ENCODE assay signal across 20 cellular contexts in the genomic region with DNA sequence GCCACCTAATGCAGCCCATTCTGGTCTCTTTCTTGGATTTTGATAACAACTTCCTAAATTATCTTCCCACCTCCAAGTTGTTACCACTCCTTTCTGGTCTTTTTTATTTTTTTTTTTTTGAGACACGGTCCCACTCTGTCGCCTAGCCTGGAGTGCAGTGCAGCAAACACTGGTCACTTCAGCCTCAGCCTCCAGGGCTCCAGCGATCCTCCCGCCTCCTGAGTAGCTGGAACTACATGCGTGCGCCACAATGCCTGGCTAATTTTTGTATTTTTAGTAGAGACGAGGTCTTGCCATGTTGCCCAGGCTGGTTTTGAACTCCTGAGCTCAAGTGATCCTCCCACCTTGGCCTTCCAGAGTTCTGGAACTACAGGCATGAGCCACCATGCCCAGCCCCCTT.
DNase-seq lines count a peak whose midpoint lies in the region; ATAC-seq and TF ChIP-seq lines count a peak whose summit lies in the region.
"Had no signal": no experiment of that assay in that cellular context is flagged by ENCODE, and none has a peak within 500 bp of the region (broad histone marks: within the 10 kb centered on the region; RNA-seq: fewer than 3 reads in every experiment).

No MANE protein-coding gene starts in this region.

- peak overlapping the region; percentile 2 for H3K4me3 Mint-ChIP-seq in activated CD4-positive, alpha-beta T cell treated with anti-CD3 and anti-CD28 coated beads, Interleukin-2, amount 10 ng/mL, durations not matched to agents 24 days and 14 days
- H3K4me3 Mint-ChIP-seq in stimulated activated naive CD8-positive, alpha-beta T cell treated with anti-CD3 and anti-CD28 coated beads, Interleukin-15, Interleukin-2, amounts not matched to agents 100 ng/mL and 50 ng/mL, for 24 hours = no peak overlapping the region
- H3K4me3 Mint-ChIP-seq in activated T-helper 1 cell treated with anti-CD3 and anti-CD28 coated beads, Interleukin-12 subunit alpha, Interleukin-12 subunit beta, Interleukin-2, Interleukin-4 antibody, amounts not matched to agents 30 ng/mL and 10 ng/mL and 1 ng/mL, durations not matched to agents 14 hours and 24 hours and 36 hours = no peak overlapping the region
- no peak overlapping the region for H3K4me3 Mint-ChIP-seq in stimulated activated effector memory CD8-positive, alpha-beta T cell treated with anti-CD3 and anti-CD28 coated beads, Interleukin-12 subunit alpha, Interleukin-12 subunit beta, amount 100 ng/mL, for 72 hours
- no peak overlapping the region for H3K4me3 Mint-ChIP-seq in type B pancreatic cell
- H3K4me3 Mint-ChIP-seq: HFFc6 had no signal

- DNase-seq in activated CD4-positive, alpha-beta T cell treated with anti-CD3 and anti-CD28 coated beads, Interleukin-2, amount 10 ng/mL, durations not matched to agents 24 days and 14 days = no peak
- no peak for DNase-seq in activated CD4-positive, alpha-beta T cell treated with anti-CD3 and anti-CD28 coated beads, Interleukin-2, amount 50 U/mL, for 48 hours
- no peak for DNase-seq in stimulated activated naive CD8-positive, alpha-beta T cell treated with anti-CD3 and anti-CD28 coated beads, Interleukin-15, Interleukin-2, amounts not matched to agents 100 U/mL and 50 U/mL, for 24 hours
- no peak for DNase-seq in activated T-helper 1 cell treated with anti-CD3 and anti-CD28 coated beads, Interleukin-12 subunit alpha, Interleukin-12 subunit beta, Interleukin-2, Interleukin-4 antibody, amounts not matched to agents 30 ng/mL and 10 ng/mL and 1 ng/mL, durations not matched to agents 14 hours and 24 hours and 36 hours (ENCODE audit: low spot score)
- DNase-seq in stimulated activated effector memory CD8-positive, alpha-beta T cell treated with anti-CD3 and anti-CD28 coated beads, Interleukin-12 subunit alpha, Interleukin-12 subunit beta, amount 100 ng/mL, for 72 hours (ENCODE audit: low spot score in 2 of 2) = no peak
- DNase-seq in A172 (ENCODE audit: low spot score) = no peak
- DNase-seq in type B pancreatic cell (ENCODE audit: extremely low spot score, unreplicated experiment) = no peak
- DNase-seq: ACHN; AML-193; BE2C; Calu3; CD4-positive, alpha-beta memory T cell; COR-L47; DMS53; DMS79 treated with DMSO at 0.1 percent for 48 hours; GF-D8; GOT3; HFFc6 had no signal

- peaks cover 45% of the 10 kb centered on the region for H3K4me1 Mint-ChIP-seq in activated CD4-positive, alpha-beta T cell treated with anti-CD3 and anti-CD28 coated beads, Interleukin-2, amount 10 ng/mL, durations not matched to agents 24 days and 14 days
- peaks cover 42% of the 10 kb centered on the region for H3K4me1 Mint-ChIP-seq in stimulated activated naive CD8-positive, alpha-beta T cell treated with anti-CD3 and anti-CD28 coated beads, Interleukin-15, Interleukin-2, amounts not matched to agents 100 ng/mL and 50 ng/mL, for 24 hours (ENCODE audit: low read depth)
- peaks cover 46% of the 10 kb centered on the region for H3K4me1 Mint-ChIP-seq in activated T-helper 1 cell treated with anti-CD3 and anti-CD28 coated beads, Interleukin-12 subunit alpha, Interleukin-12 subunit beta, Interleukin-2, Interleukin-4 antibody, amounts not matched to agents 30 ng/mL and 10 ng/mL and 1 ng/mL, durations not matched to agents 14 hours and 24 hours and 36 hours (ENCODE audit: low read depth)
- peaks cover 32% of the 10 kb centered on the region for H3K4me1 Mint-ChIP-seq in stimulated activated effector memory CD8-positive, alpha-beta T cell treated with anti-CD3 and anti-CD28 coated beads, Interleukin-12 subunit alpha, Interleukin-12 subunit beta, amount 100 ng/mL, for 72 hours
- H3K4me1 Mint-ChIP-seq in type B pancreatic cell (ENCODE audit: unreplicated experiment) = peaks cover 9% of the 10 kb centered on the region

- H3K9me3 Mint-ChIP-seq in activated CD4-positive, alpha-beta T cell treated with anti-CD3 and anti-CD28 coated beads, Interleukin-2, amount 10 ng/mL, durations not matched to agents 24 days and 14 days = no peaks in the 10 kb centered on the region
- no peaks in the 10 kb centered on the region for H3K9me3 Mint-ChIP-seq in stimulated activated naive CD8-positive, alpha-beta T cell treated with anti-CD3 and anti-CD28 coated beads, Interleukin-15, Interleukin-2, amounts not matched to agents 100 ng/mL and 50 ng/mL, for 24 hours
- peaks cover 5% of the 10 kb centered on the region for H3K9me3 Mint-ChIP-seq in activated T-helper 1 cell treated with anti-CD3 and anti-CD28 coated beads, Interleukin-12 subunit alpha, Interleukin-12 subunit beta, Interleukin-2, Interleukin-4 antibody, amounts not matched to agents 30 ng/mL and 10 ng/mL and 1 ng/mL, durations not matched to agents 14 hours and 24 hours and 36 hours
- no peaks in the 10 kb centered on the region for H3K9me3 Mint-ChIP-seq in stimulated activated effector memory CD8-positive, alpha-beta T cell treated with anti-CD3 and anti-CD28 coated beads, Interleukin-12 subunit alpha, Interleukin-12 subunit beta, amount 100 ng/mL, for 72 hours
- H3K9me3 Mint-ChIP-seq in type B pancreatic cell = no peaks in the 10 kb centered on the region
- H3K9me3 Mint-ChIP-seq: CD4-positive, alpha-beta memory T cell; HFFc6 had no signal

- ATAC-seq in stimulated activated naive CD8-positive, alpha-beta T cell treated with anti-CD3 and anti-CD28 coated beads, Interleukin-15, Interleukin-2, amounts not matched to agents 100 U/mL and 50 U/mL, for 24 hours = no peak
- no peak for ATAC-seq in stimulated activated effector memory CD8-positive, alpha-beta T cell treated with anti-CD3 and anti-CD28 coated beads, Interleukin-12 subunit alpha, Interleukin-12 subunit beta, amount 100 ng/mL, for 72 hours
- ATAC-seq: A549 had no signal

- intact Hi-C loops in activated CD4-positive, alpha-beta T cell treated with anti-CD3 and anti-CD28 coated beads, Interleukin-2, amount 10 ng/mL, durations not matched to agents 24 days and 14 days (cut with micrococcal nuclease) = loop anchor here (5.0 kb wide), 1 partner anchor 171 kb away; no protein-coding TSS in a partner anchor
- intact Hi-C loops in activated T-helper 1 cell treated with anti-CD3 and anti-CD28 coated beads, Interleukin-12 subunit alpha, Interleukin-12 subunit beta, Interleukin-2, Interleukin-4 antibody, amounts not matched to agents 30 ng/mL and 10 ng/mL and 1 ng/mL, durations not matched to agents 14 hours and 24 hours and 36 hours (cut with micrococcal nuclease) = loop anchor here (5.0 kb wide), 1 partner anchor 144 kb away; no protein-coding TSS in a partner anchor

- peaks cover 2% of the 10 kb centered on the region for H3K36me3 Mint-ChIP-seq in activated CD4-positive, alpha-beta T cell treated with anti-CD3 and anti-CD28 coated beads, Interleukin-2, amount 10 ng/mL, durations not matched to agents 24 days and 14 days (ENCODE audit: low read depth)
- no peaks in the 10 kb centered on the region for H3K36me3 Mint-ChIP-seq in stimulated activated naive CD8-positive, alpha-beta T cell treated with anti-CD3 and anti-CD28 coated beads, Interleukin-15, Interleukin-2, amounts not matched to agents 100 ng/mL and 50 ng/mL, for 24 hours (ENCODE audit: low read depth)
- H3K36me3 Mint-ChIP-seq in activated T-helper 1 cell treated with anti-CD3 and anti-CD28 coated beads, Interleukin-12 subunit alpha, Interleukin-12 subunit beta, Interleukin-2, Interleukin-4 antibody, amounts not matched to agents 30 ng/mL and 10 ng/mL and 1 ng/mL, durations not matched to agents 14 hours and 24 hours and 36 hours (ENCODE audit: low read depth) = peaks cover 12% of the 10 kb centered on the region
- H3K36me3 Mint-ChIP-seq in stimulated activated effector memory CD8-positive, alpha-beta T cell treated with anti-CD3 and anti-CD28 coated beads, Interleukin-12 subunit alpha, Interleukin-12 subunit beta, amount 100 ng/mL, for 72 hours = peaks cover 11% of the 10 kb centered on the region
- H3K36me3 Mint-ChIP-seq in type B pancreatic cell = no peaks in the 10 kb centered on the region
- H3K36me3 Mint-ChIP-seq: CD4-positive, alpha-beta memory T cell had no signal

- H3K27ac Mint-ChIP-seq in activated CD4-positive, alpha-beta T cell treated with anti-CD3 and anti-CD28 coated beads, Interleukin-2, amount 10 ng/mL, durations not matched to agents 24 days and 14 days = no peak overlapping the region
- peak overlapping the region; percentile 4 for H3K27ac Mint-ChIP-seq in stimulated activated naive CD8-positive, alpha-beta T cell treated with anti-CD3 and anti-CD28 coated beads, Interleukin-15, Interleukin-2, amounts not matched to agents 100 ng/mL and 50 ng/mL, for 24 hours
- peak overlapping the region; percentile 61 for H3K27ac Mint-ChIP-seq in activated T-helper 1 cell treated with anti-CD3 and anti-CD28 coated beads, Interleukin-12 subunit alpha, Interleukin-12 subunit beta, Interleukin-2, Interleukin-4 antibody, amounts not matched to agents 30 ng/mL and 10 ng/mL and 1 ng/mL, durations not matched to agents 14 hours and 24 hours and 36 hours
- peak overlapping the region; percentile 65 for H3K27ac Mint-ChIP-seq in stimulated activated effector memory CD8-positive, alpha-beta T cell treated with anti-CD3 and anti-CD28 coated beads, Interleukin-12 subunit alpha, Interleukin-12 subunit beta, amount 100 ng/mL, for 72 hours
- H3K27ac Mint-ChIP-seq in type B pancreatic cell = no peak overlapping the region
- H3K27ac Mint-ChIP-seq: HFFc6 had no signal

- no peaks in the 10 kb centered on the region for H3K27me3 Mint-ChIP-seq in activated CD4-positive, alpha-beta T cell treated with anti-CD3 and anti-CD28 coated beads, Interleukin-2, amount 10 ng/mL, durations not matched to agents 24 days and 14 days
- no peaks in the 10 kb centered on the region for H3K27me3 Mint-ChIP-seq in stimulated activated naive CD8-positive, alpha-beta T cell treated with anti-CD3 and anti-CD28 coated beads, Interleukin-15, Interleukin-2, amounts not matched to agents 100 ng/mL and 50 ng/mL, for 24 hours
- H3K27me3 Mint-ChIP-seq in activated T-helper 1 cell treated with anti-CD3 and anti-CD28 coated beads, Interleukin-12 subunit alpha, Interleukin-12 subunit beta, Interleukin-2, Interleukin-4 antibody, amounts not matched to agents 30 ng/mL and 10 ng/mL and 1 ng/mL, durations not matched to agents 14 hours and 24 hours and 36 hours (ENCODE audit: insufficient read depth) = no peaks in the 10 kb centered on the region
- no peaks in the 10 kb centered on the region for H3K27me3 Mint-ChIP-seq in type B pancreatic cell

- no peak for TF ChIP-seq CTCF in type B pancreatic cell (conservative IDR thresholded peaks at IDR 0.05)

Comparison
In these comparisons a context has a peak if more than half of its experiments do, and no peak if none do; other contexts are left out.
1. H3K27ac Mint-ChIP-seq: peak in stimulated activated naive CD8-positive, alpha-beta T cell treated with anti-CD3 and anti-CD28 coated beads, Interleukin-15, Interleukin-2, amounts not matched to agents 100 ng/mL and 50 ng/mL, for 24 hours (single experiment), activated T-helper 1 cell treated with anti-CD3 and anti-CD28 coated beads, Interleukin-12 subunit alpha, Interleukin-12 subunit beta, Interleukin-2, Interleukin-4 antibody, amounts not matched to agents 30 ng/mL and 10 ng/mL and 1 ng/mL, durations not matched to agents 14 hours and 24 hours and 36 hours (single experiment) and stimulated activated effector memory CD8-positive, alpha-beta T cell treated with anti-CD3 and anti-CD28 coated beads, Interleukin-12 subunit alpha, Interleukin-12 subunit beta, amount 100 ng/mL, for 72 hours (single experiment); none in activated CD4-positive, alpha-beta T cell treated with anti-CD3 and anti-CD28 coated beads, Interleukin-2, amount 10 ng/mL, durations not matched to agents 24 days and 14 days (single experiment) and type B pancreatic cell (single experiment).